8 cellular contexts compared by ENCODE assay signal in genomic region chr15:66654718-66655375, GRCh38. TPM values are rescaled to one million over a fixed set of nuclear protein-coding genes. Genes with fewer than 3 reads are reported as not detected.
DNase-seq lines count a peak whose midpoint lies in the region; ATAC-seq and TF ChIP-seq lines count a peak whose summit lies in the region.

No MANE protein-coding gene starts in this region.

- no peak overlapping the region for H3K4me3 Mint-ChIP-seq in activated CD8-positive, alpha-beta memory T cell treated with anti-CD3 and anti-CD28 coated beads, Interleukin-2, amount 10 ng/mL, durations not matched to agents 7 days and 5 days

- H3K4me1 Mint-ChIP-seq in activated CD8-positive, alpha-beta memory T cell treated with anti-CD3 and anti-CD28 coated beads, Interleukin-2, amount 10 ng/mL, durations not matched to agents 7 days and 5 days: peaks cover 4% of the 10 kb centered on the region

- CTCF ChIA-PET in activated CD8-positive, alpha-beta memory T cell treated with anti-CD3 and anti-CD28 coated beads, Interleukin-2, amount 10 ng/mL, durations not matched to agents 7 days and 5 days (lab: Charles Lee): interaction anchor here (0.6 to 1.4 kb wide), 3 partner anchors 40 to 197 kb away, joined by 3 read pairs; no protein-coding TSS in a partner anchor

- no peak overlapping the region for H3K27ac Mint-ChIP-seq in activated CD8-positive, alpha-beta memory T cell treated with anti-CD3 and anti-CD28 coated beads, Interleukin-2, amount 10 ng/mL, durations not matched to agents 7 days and 5 days

- no peak for TF ChIP-seq EP300 in suprapubic skin (IDR thresholded peaks at IDR 0.05)

- H3K4me1 ChIP-seq in adipocyte (ENCODE audit: control insufficient read depth, insufficient read depth, low read length): peaks cover 26% of the 10 kb centered on the region
- H3K4me1 ChIP-seq in suprapubic skin: peaks cover 22% of the 10 kb centered on the region

- H3K27me3 Mint-ChIP-seq in activated CD8-positive, alpha-beta memory T cell treated with anti-CD3 and anti-CD28 coated beads, Interleukin-2, amount 10 ng/mL, durations not matched to agents 7 days and 5 days: peaks cover 35% of the 10 kb centered on the region

- DNase-seq in activated CD8-positive, alpha-beta memory T cell treated with anti-CD3 and anti-CD28 coated beads, Interleukin-2, amount 10 ng/mL, durations not matched to agents 7 days and 5 days: peak; percentile 42
- no peak for DNase-seq in activated CD8-positive, alpha-beta memory T cell treated with anti-CD3 and anti-CD28 coated beads, Interleukin-2, amount 50 U/mL, for 4 hours
- DNase-seq in adipocyte (ENCODE audit: low read depth): no peak
- DNase-seq in left colon: peak in 1 of 2 donors; percentile 20
- no peak for DNase-seq in suprapubic skin (ENCODE audit: low spot score in 2 of 2)
- no peak for DNase-seq in NCI-H1436 treated with DMSO at 0.1 percent for 48 hours (lab: John Stamatoyannopoulos, UW)
- no peak for DNase-seq in activated gamma-delta T cell treated with Interleukin-2 at 50 U/mL for 16 hours

- 56% methylated on average over 6 of the region's 48 CpGs for WGBS in suprapubic skin

- intact Hi-C loops in left colon (cut with DNase I, micrococcal nuclease): no loop called here

- H3K4me3 ChIP-seq in adipocyte (ENCODE audit: low read length): peak overlapping the region; percentile 46
- peak overlapping the region; percentile 39 for H3K4me3 ChIP-seq in suprapubic skin

- peak; percentile 83 for ATAC-seq in activated CD8-positive, alpha-beta memory T cell treated with anti-CD3 and anti-CD28 coated beads, Interleukin-2, amount 10 ng/mL, durations not matched to agents 7 days and 5 days
- ATAC-seq in left colon (peak; percentile 62), GM19324 (IDR thresholded peaks at IDR 0.05; ENCODE audit: low FRiP score, unreplicated experiment) (no peak)

- peak overlapping the region; percentile 79 for H3K9ac ChIP-seq in adipocyte (ENCODE audit: low read length)

- H3K27me3 ChIP-seq in adipocyte (replicated peaks; ENCODE audit: control insufficient read depth, insufficient read depth, low read length): no peaks in the 10 kb centered on the region
- peaks cover 4% of the 10 kb centered on the region for H3K27me3 ChIP-seq in suprapubic skin

- H3K36me3 ChIP-seq in adipocyte (ENCODE audit: control insufficient read depth, insufficient read depth, low read length, severe bottlenecking) (no peaks in the 10 kb centered on the region), suprapubic skin (no peaks in the 10 kb centered on the region)

- no peak for TF ChIP-seq POLR2A in suprapubic skin (IDR thresholded peaks at IDR 0.05)

- TF ChIP-seq CTCF in suprapubic skin (IDR thresholded peaks at IDR 0.05): no peak

- no peaks in the 10 kb centered on the region for H3K9me3 Mint-ChIP-seq in activated CD8-positive, alpha-beta memory T cell treated with anti-CD3 and anti-CD28 coated beads, Interleukin-2, amount 10 ng/mL, durations not matched to agents 7 days and 5 days (ENCODE audit: low read depth)

- H3K9me3 ChIP-seq in adipocyte (ENCODE audit: control insufficient read depth, low read length) (no peaks in the 10 kb centered on the region), suprapubic skin (no peaks in the 10 kb centered on the region)

- no peaks in the 10 kb centered on the region for H3K36me3 Mint-ChIP-seq in activated CD8-positive, alpha-beta memory T cell treated with anti-CD3 and anti-CD28 coated beads, Interleukin-2, amount 10 ng/mL, durations not matched to agents 7 days and 5 days

- peak overlapping the region; percentile 8 for H3K27ac ChIP-seq in suprapubic skin

RNA-seq across cellular contexts. Expression of gene SMAD6, which starts 47.2 kb away (rescaled TPM):
- total RNA-seq in activated CD8-positive, alpha-beta memory T cell treated with anti-CD3 and anti-CD28 coated beads, Interleukin-2, amount 10 ng/mL, durations not matched to agents 7 days and 5 days: under 1 TPM; 0.14 to 0.29 TPM
- total RNA-seq in left colon (10 to 100 TPM in 1 of 2 donors, 1 to 10 TPM in 1; 9.6 to 11.2 TPM), suprapubic skin (1 to 10 TPM; 2.9 to 7.0 (median 6.9) TPM)
